In genomic region chr3:124763206-124763605, GRCh38 we compare ENCODE assay signal across 25 cellular contexts.
"Had no signal": no experiment of that assay in that cellular context is flagged by ENCODE, and none has a peak within 500 bp of the region (broad histone marks: within the 10 kb centered on the region; RNA-seq: fewer than 3 reads in every experiment).

No MANE protein-coding gene starts in this region.

- DNase-seq: activated CD4-positive, alpha-beta T cell treated with anti-CD3 and anti-CD28 coated beads, Interleukin-2, amount 10 ng/mL, durations not matched to agents 7 days and 5 days; activated CD4-positive, CD25-positive, alpha-beta regulatory T cell treated with anti-CD3 and anti-CD28 coated beads, Interleukin-2, amount 50 U/mL, for 72 hours; activated CD8-positive, alpha-beta memory T cell treated with anti-CD3 and anti-CD28 coated beads, Interleukin-2, amount 10 ng/mL, durations not matched to agents 7 days and 5 days; activated CD8-positive, alpha-beta T cell treated with anti-CD3 and anti-CD28 coated beads for 36 hours; activated gamma-delta T cell; activated naive CD4-positive, alpha-beta T cell treated with anti-CD3 and anti-CD28 coated beads, Interleukin-2, amount 50 U/mL, for 16 hours; activated naive CD8-positive, alpha-beta T cell treated with anti-CD3 and anti-CD28 coated beads, Interleukin-2, amount 50 U/mL, for 24 hours; body of pancreas; effector CD4-positive, alpha-beta T cell; foreskin melanocyte; glutamatergic neuron; left cardiac atrium; stimulated activated CD4-positive, alpha-beta T cell treated with anti-CD3 and anti-CD28 coated beads, Interleukin-4, amount 100 ng/mL, for 1 hour; stimulated activated naive CD4-positive, alpha-beta T cell; T-cell; upper lobe of right lung; WERI-Rb-1 had no signal

- H3K4me3 Mint-ChIP-seq: activated CD4-positive, alpha-beta T cell treated with anti-CD3 and anti-CD28 coated beads, Interleukin-2, amount 10 ng/mL, durations not matched to agents 7 days and 5 days; activated CD8-positive, alpha-beta memory T cell treated with anti-CD3 and anti-CD28 coated beads, Interleukin-2, amount 10 ng/mL, durations not matched to agents 7 days and 5 days; activated CD8-positive, alpha-beta T cell treated with anti-CD3 and anti-CD28 coated beads for 36 hours; activated naive CD8-positive, alpha-beta T cell treated with anti-CD3 and anti-CD28 coated beads, Interleukin-2, amount 50 U/mL, for 24 hours; activated T-helper 1 cell treated with anti-CD3 and anti-CD28 coated beads, Interleukin-12 subunit alpha, Interleukin-12 subunit beta, Interleukin-2, Interleukin-4 antibody, amounts not matched to agents 30 ng/mL and 10 ng/mL and 1 ng/mL, durations not matched to agents 14 hours and 24 hours and 36 hours; dendritic cell treated with granulocyte-macrophage colony-stimulating factor and Interleukin-4, amounts not matched to agents 40 ng/mL and 50 ng/mL, for 4 days; memory B cell; nephron; T-cell; T-helper 2 cell treated with Interferon-gamma antibody and Interleukin-4, amounts not matched to agents 5 μg/mL and 100 μg/mL, for 36 hours had no signal

- H3K27ac ChIP-seq: body of pancreas, cardiac muscle cell, upper lobe of right lung, WERI-Rb-1 had no signal

- H3K4me3 ChIP-seq: body of pancreas, cardiac muscle cell, spleen, thoracic aorta, upper lobe of right lung had no signal

- H3K27me3 ChIP-seq: body of pancreas, cardiac muscle cell, spleen, upper lobe of right lung had no signal

- H3K27me3 Mint-ChIP-seq: activated CD4-positive, alpha-beta T cell treated with anti-CD3 and anti-CD28 coated beads, Interleukin-2, amount 10 ng/mL, durations not matched to agents 7 days and 5 days; activated CD8-positive, alpha-beta T cell treated with anti-CD3 and anti-CD28 coated beads for 36 hours had no signal

- H3K27ac Mint-ChIP-seq: activated CD4-positive, alpha-beta T cell treated with anti-CD3 and anti-CD28 coated beads, Interleukin-2, amount 10 ng/mL, durations not matched to agents 7 days and 5 days; activated CD8-positive, alpha-beta memory T cell treated with anti-CD3 and anti-CD28 coated beads, Interleukin-2, amount 10 ng/mL, durations not matched to agents 7 days and 5 days; activated CD8-positive, alpha-beta T cell treated with anti-CD3 and anti-CD28 coated beads for 36 hours; activated naive CD8-positive, alpha-beta T cell treated with anti-CD3 and anti-CD28 coated beads, Interleukin-2, amount 50 U/mL, for 24 hours; activated T-helper 1 cell treated with anti-CD3 and anti-CD28 coated beads, Interleukin-12 subunit alpha, Interleukin-12 subunit beta, Interleukin-2, Interleukin-4 antibody, amounts not matched to agents 30 ng/mL and 10 ng/mL and 1 ng/mL, durations not matched to agents 14 hours and 24 hours and 36 hours; dendritic cell treated with granulocyte-macrophage colony-stimulating factor and Interleukin-4, amounts not matched to agents 40 ng/mL and 50 ng/mL, for 4 days; memory B cell; nephron; T-cell; T-helper 2 cell treated with Interferon-gamma antibody and Interleukin-4, amounts not matched to agents 5 μg/mL and 100 μg/mL, for 36 hours had no signal

- ATAC-seq: activated CD8-positive, alpha-beta memory T cell treated with anti-CD3 and anti-CD28 coated beads, Interleukin-2, amount 10 ng/mL, durations not matched to agents 7 days and 5 days; activated CD8-positive, alpha-beta T cell treated with anti-CD3 and anti-CD28 coated beads for 36 hours; activated naive CD8-positive, alpha-beta T cell treated with anti-CD3 and anti-CD28 coated beads, Interleukin-2, amount 50 U/mL, for 24 hours; body of pancreas; left cardiac atrium; T-cell; upper lobe of right lung had no signal

- H3K9me3 ChIP-seq: body of pancreas, spleen, thoracic aorta, upper lobe of right lung had no signal

- H3K36me3 ChIP-seq: cardiac muscle cell, WERI-Rb-1 had no signal

- H3K9me3 Mint-ChIP-seq: activated CD4-positive, alpha-beta T cell treated with anti-CD3 and anti-CD28 coated beads, Interleukin-2, amount 10 ng/mL, durations not matched to agents 7 days and 5 days; activated CD8-positive, alpha-beta T cell treated with anti-CD3 and anti-CD28 coated beads for 36 hours; activated naive CD8-positive, alpha-beta T cell treated with anti-CD3 and anti-CD28 coated beads, Interleukin-2, amount 50 U/mL, for 24 hours; activated T-helper 1 cell treated with anti-CD3 and anti-CD28 coated beads, Interleukin-12 subunit alpha, Interleukin-12 subunit beta, Interleukin-2, Interleukin-4 antibody, amounts not matched to agents 30 ng/mL and 10 ng/mL and 1 ng/mL, durations not matched to agents 14 hours and 24 hours and 36 hours; dendritic cell treated with granulocyte-macrophage colony-stimulating factor and Interleukin-4, amounts not matched to agents 40 ng/mL and 50 ng/mL, for 4 days; memory B cell; nephron; T-cell; T-helper 2 cell treated with Interferon-gamma antibody and Interleukin-4, amounts not matched to agents 5 μg/mL and 100 μg/mL, for 36 hours had no signal

- H3K36me3 Mint-ChIP-seq: activated CD8-positive, alpha-beta memory T cell treated with anti-CD3 and anti-CD28 coated beads, Interleukin-2, amount 10 ng/mL, durations not matched to agents 7 days and 5 days; memory B cell; T-cell had no signal
